9 cellular contexts compared by ENCODE assay signal in the genomic region with DNA sequence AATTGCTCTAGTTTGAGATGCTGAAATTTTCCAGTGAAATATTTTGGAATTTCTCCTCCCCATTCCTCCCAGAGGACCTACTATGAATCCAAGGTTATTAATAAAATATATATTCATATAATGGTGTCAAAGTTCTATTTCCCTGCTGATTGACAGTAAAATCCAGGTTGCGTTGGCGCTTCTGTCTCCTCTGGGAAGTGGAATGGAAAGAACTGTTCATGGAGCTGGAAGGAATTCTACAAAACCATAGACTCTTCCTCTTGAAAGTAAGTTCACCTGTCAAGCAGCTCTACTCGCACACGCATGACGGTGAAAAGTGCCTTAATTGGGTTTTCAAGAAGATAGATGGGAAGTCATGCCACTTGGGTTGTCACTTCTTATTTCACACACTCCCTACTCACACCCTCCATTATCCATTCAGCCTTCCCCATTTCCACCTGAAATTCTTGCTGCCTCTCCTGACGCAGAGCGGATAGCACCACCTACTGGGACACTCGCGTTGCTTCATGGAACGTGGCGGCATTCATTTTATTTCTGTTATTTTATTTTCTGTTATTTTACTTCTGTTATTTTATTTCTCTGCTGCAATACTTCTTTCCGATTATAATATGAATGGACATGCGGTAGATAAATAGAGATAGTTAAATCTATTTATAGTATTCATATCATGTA.
DNase-seq lines count a peak whose midpoint lies in the region; ATAC-seq and TF ChIP-seq lines count a peak whose summit lies in the region.
"Had no signal": no experiment of that assay in that cellular context is flagged by ENCODE, and none has a peak within 500 bp of the region (broad histone marks: within the 10 kb centered on the region; RNA-seq: fewer than 3 reads in every experiment).

No MANE protein-coding gene starts in this region.

- intact Hi-C loops in body of pancreas (cut with DNase I) = no loop called here

- no peaks in the 10 kb centered on the region for H3K9me3 Mint-ChIP-seq in nephron
- H3K9me3 Mint-ChIP-seq: central memory CD8-positive, alpha-beta T cell had no signal

- peak; percentile 8 for DNase-seq in GDM1 (lab: John Stamatoyannopoulos, UW)
- DNase-seq in Jurkat, Clone E6-1 (ENCODE audit: low read depth, low spot score) = peak; percentile 0
- peak; percentile 17 to 43 (median 20) for DNase-seq in body of pancreas
- no peak for DNase-seq in HPDE6-E6E7 (ENCODE audit: extremely low spot score)
- DNase-seq in T-helper 2 cell = no peak

- H3K36me3 Mint-ChIP-seq in nephron (ENCODE audit: low read depth) = no peaks in the 10 kb centered on the region

- H3K27ac ChIP-seq in body of pancreas = no peak overlapping the region

- no peak overlapping the region for H3K4me3 Mint-ChIP-seq in nephron
- H3K4me3 Mint-ChIP-seq: central memory CD8-positive, alpha-beta T cell had no signal

- no peaks in the 10 kb centered on the region for H3K36me3 ChIP-seq in body of pancreas (replicated peaks in 1 of 2; ENCODE audit: insufficient read depth in 1 of 2, low read depth in 2 of 2)

- WGBS in body of pancreas, 2 donors = 10 to 14% methylated on average over 13 of the region's 13 CpGs

- peaks cover 23% of the 10 kb centered on the region for H3K4me1 Mint-ChIP-seq in nephron
- H3K4me1 Mint-ChIP-seq: central memory CD8-positive, alpha-beta T cell had no signal

- TF ChIP-seq POLR2A in body of pancreas (IDR thresholded peaks at IDR 0.05) = no peak

- H3K27me3 ChIP-seq in body of pancreas = no peaks in the 10 kb centered on the region

- no peak overlapping the region for H3K27ac Mint-ChIP-seq in nephron

- no peaks in the 10 kb centered on the region for H3K4me1 ChIP-seq in body of pancreas

- no peaks in the 10 kb centered on the region for H3K9me3 ChIP-seq in body of pancreas

- no peaks in the 10 kb centered on the region for H3K27me3 Mint-ChIP-seq in nephron (ENCODE audit: low read depth)
- H3K27me3 Mint-ChIP-seq: central memory CD8-positive, alpha-beta T cell had no signal

- ATAC-seq in body of pancreas = no peak
- no peak for ATAC-seq in GM21515 (IDR thresholded peaks at IDR 0.05; ENCODE audit: unreplicated experiment)
- no peak for ATAC-seq in GM21528 (IDR thresholded peaks at IDR 0.05; ENCODE audit: low FRiP score, unreplicated experiment)

- no peak overlapping the region for H3K4me3 ChIP-seq in Jurkat, Clone E6-1 (ENCODE audit: low read length)
- H3K4me3 ChIP-seq in body of pancreas = no peak overlapping the region

- TF ChIP-seq CTCF in body of pancreas (IDR thresholded peaks at IDR 0.05) (peak; percentile 10 to 70 (median 49)), nephron (IDR thresholded peaks at IDR 0.05; ENCODE audit: unreplicated experiment in 3 of 3) (peak; percentile 80 to 88 (median 83))

Comparison
In these comparisons a context has a peak if more than half of its experiments do, and no peak if none do; other contexts are left out.
1. DNase-seq: peak in GDM1 (single experiment), Jurkat, Clone E6-1 (single experiment) and body of pancreas (4 of 4); none in HPDE6-E6E7 (single experiment) and T-helper 2 cell (0 of 5).